In the genomic region with DNA sequence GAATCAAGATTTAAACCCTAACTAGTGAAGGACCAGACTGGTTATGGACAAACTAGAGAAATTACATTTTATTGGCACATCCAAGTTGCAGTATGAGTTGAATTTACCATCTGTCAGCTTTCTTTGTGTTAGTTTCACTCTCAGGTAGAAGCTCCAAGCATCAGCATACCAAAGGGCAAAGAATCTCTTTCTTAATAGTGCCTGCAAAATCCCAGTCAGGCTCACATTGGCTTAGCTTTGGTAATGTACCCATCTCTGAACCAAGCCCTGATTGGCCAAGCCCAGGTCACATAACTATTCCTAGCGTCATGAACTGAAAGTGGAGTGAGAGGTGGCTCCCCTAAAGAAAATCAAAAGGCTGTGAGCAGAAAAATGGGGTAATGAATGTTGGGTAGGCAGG, we compare ENCODE assay signal across 1 cellular context.
TF ChIP-seq lines count a peak whose summit lies in the region.

No MANE protein-coding gene starts in this region.

TF ChIP-seq in GM12878, 131 proteins besides CTCF, POLR2A, EP300 and RAD21 (continued from another document and continues in another):
- TF ChIP-seq SMAD5 (IDR thresholded peaks at IDR 0.05; ENCODE audit: low read depth), result no peak
- TF ChIP-seq, protein P1, sequence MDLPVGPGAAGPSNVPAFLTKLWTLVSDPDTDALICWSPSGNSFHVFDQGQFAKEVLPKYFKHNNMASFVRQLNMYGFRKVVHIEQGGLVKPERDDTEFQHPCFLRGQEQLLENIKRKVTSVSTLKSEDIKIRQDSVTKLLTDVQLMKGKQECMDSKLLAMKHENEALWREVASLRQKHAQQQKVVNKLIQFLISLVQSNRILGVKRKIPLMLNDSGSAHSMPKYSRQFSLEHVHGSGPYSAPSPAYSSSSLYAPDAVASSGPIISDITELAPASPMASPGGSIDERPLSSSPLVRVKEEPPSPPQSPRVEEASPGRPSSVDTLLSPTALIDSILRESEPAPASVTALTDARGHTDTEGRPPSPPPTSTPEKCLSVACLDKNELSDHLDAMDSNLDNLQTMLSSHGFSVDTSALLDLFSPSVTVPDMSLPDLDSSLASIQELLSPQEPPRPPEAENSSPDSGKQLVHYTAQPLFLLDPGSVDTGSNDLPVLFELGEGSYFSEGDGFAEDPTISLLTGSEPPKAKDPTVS (IDR thresholded peaks at IDR 0.05; ENCODE audit: low read depth, low read length), result no peak
- TF ChIP-seq ETV6 (conservative IDR thresholded peaks at IDR 0.05 in 1 of 2, IDR thresholded peaks at IDR 0.05 in 1 of 2; ENCODE audit: borderline replicate concordance in 1 of 2, low read depth in 1 of 2), result no peak
- TF ChIP-seq RELA (IDR thresholded peaks at IDR 0.05; ENCODE audit: borderline replicate concordance, partially characterized antibody), result no peak
- TF ChIP-seq, protein P2, sequence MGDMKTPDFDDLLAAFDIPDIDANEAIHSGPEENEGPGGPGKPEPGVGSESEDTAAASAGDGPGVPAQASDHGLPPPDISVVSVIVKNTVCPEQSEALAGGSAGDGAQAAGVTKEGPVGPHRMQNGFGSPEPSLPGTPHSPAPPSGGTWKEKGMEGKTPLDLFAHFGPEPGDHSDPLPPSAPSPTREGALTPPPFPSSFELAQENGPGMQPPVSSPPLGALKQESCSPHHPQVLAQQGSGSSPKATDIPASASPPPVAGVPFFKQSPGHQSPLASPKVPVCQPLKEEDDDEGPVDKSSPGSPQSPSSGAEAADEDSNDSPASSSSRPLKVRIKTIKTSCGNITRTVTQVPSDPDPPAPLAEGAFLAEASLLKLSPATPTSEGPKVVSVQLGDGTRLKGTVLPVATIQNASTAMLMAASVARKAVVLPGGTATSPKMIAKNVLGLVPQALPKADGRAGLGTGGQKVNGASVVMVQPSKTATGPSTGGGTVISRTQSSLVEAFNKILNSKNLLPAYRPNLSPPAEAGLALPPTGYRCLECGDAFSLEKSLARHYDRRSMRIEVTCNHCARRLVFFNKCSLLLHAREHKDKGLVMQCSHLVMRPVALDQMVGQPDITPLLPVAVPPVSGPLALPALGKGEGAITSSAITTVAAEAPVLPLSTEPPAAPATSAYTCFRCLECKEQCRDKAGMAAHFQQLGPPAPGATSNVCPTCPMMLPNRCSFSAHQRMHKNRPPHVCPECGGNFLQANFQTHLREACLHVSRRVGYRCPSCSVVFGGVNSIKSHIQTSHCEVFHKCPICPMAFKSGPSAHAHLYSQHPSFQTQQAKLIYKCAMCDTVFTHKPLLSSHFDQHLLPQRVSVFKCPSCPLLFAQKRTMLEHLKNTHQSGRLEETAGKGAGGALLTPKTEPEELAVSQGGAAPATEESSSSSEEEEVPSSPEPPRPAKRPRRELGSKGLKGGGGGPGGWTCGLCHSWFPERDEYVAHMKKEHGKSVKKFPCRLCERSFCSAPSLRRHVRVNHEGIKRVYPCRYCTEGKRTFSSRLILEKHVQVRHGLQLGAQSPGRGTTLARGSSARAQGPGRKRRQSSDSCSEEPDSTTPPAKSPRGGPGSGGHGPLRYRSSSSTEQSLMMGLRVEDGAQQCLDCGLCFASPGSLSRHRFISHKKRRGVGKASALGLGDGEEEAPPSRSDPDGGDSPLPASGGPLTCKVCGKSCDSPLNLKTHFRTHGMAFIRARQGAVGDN (IDR thresholded peaks at IDR 0.05), result peak; percentile 58; the same call in 1 of the 2 replicates
- TF ChIP-seq, protein P3, sequence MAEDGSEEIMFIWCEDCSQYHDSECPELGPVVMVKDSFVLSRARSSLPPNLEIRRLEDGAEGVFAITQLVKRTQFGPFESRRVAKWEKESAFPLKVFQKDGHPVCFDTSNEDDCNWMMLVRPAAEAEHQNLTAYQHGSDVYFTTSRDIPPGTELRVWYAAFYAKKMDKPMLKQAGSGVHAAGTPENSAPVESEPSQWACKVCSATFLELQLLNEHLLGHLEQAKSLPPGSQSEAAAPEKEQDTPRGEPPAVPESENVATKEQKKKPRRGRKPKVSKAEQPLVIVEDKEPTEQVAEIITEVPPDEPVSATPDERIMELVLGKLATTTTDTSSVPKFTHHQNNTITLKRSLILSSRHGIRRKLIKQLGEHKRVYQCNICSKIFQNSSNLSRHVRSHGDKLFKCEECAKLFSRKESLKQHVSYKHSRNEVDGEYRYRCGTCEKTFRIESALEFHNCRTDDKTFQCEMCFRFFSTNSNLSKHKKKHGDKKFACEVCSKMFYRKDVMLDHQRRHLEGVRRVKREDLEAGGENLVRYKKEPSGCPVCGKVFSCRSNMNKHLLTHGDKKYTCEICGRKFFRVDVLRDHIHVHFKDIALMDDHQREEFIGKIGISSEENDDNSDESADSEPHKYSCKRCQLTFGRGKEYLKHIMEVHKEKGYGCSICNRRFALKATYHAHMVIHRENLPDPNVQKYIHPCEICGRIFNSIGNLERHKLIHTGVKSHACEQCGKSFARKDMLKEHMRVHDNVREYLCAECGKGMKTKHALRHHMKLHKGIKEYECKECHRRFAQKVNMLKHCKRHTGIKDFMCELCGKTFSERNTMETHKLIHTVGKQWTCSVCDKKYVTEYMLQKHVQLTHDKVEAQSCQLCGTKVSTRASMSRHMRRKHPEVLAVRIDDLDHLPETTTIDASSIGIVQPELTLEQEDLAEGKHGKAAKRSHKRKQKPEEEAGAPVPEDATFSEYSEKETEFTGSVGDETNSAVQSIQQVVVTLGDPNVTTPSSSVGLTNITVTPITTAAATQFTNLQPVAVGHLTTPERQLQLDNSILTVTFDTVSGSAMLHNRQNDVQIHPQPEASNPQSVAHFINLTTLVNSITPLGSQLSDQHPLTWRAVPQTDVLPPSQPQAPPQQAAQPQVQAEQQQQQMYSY (CRISPR knock-in tag; IDR thresholded peaks at IDR 0.05), result no peak
- no peak for TF ChIP-seq ZBED1 (IDR thresholded peaks at IDR 0.05; ENCODE audit: borderline replicate concordance)
- TF ChIP-seq, protein P4, sequence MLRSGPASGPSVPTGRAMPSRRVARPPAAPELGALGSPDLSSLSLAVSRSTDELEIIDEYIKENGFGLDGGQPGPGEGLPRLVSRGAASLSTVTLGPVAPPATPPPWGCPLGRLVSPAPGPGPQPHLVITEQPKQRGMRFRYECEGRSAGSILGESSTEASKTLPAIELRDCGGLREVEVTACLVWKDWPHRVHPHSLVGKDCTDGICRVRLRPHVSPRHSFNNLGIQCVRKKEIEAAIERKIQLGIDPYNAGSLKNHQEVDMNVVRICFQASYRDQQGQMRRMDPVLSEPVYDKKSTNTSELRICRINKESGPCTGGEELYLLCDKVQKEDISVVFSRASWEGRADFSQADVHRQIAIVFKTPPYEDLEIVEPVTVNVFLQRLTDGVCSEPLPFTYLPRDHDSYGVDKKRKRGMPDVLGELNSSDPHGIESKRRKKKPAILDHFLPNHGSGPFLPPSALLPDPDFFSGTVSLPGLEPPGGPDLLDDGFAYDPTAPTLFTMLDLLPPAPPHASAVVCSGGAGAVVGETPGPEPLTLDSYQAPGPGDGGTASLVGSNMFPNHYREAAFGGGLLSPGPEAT (IDR thresholded peaks at IDR 0.05; ENCODE audit: low read depth), result peak; percentile 44; the same call in 1 of the 2 replicates
- TF ChIP-seq SMARCA5 (IDR thresholded peaks at IDR 0.05), result no peak
- no peak for TF ChIP-seq IRF4 (IDR thresholded peaks at IDR 0.05; ENCODE audit: low read depth, low read length)
- peak; percentile 70 to 73; a peak in 3 of 4 replicates for TF ChIP-seq IKZF2 (IDR thresholded peaks at IDR 0.05)
- TF ChIP-seq HDGF (IDR thresholded peaks at IDR 0.05), result no peak
- no peak for TF ChIP-seq SRF (IDR thresholded peaks at IDR 0.05; ENCODE audit: low read depth in 2 of 2, low read length in 2 of 2)
- no peak for TF ChIP-seq PAX5 (IDR thresholded peaks at IDR 0.05; ENCODE audit: borderline replicate concordance, low read depth, low read length)
- TF ChIP-seq, protein P5, sequence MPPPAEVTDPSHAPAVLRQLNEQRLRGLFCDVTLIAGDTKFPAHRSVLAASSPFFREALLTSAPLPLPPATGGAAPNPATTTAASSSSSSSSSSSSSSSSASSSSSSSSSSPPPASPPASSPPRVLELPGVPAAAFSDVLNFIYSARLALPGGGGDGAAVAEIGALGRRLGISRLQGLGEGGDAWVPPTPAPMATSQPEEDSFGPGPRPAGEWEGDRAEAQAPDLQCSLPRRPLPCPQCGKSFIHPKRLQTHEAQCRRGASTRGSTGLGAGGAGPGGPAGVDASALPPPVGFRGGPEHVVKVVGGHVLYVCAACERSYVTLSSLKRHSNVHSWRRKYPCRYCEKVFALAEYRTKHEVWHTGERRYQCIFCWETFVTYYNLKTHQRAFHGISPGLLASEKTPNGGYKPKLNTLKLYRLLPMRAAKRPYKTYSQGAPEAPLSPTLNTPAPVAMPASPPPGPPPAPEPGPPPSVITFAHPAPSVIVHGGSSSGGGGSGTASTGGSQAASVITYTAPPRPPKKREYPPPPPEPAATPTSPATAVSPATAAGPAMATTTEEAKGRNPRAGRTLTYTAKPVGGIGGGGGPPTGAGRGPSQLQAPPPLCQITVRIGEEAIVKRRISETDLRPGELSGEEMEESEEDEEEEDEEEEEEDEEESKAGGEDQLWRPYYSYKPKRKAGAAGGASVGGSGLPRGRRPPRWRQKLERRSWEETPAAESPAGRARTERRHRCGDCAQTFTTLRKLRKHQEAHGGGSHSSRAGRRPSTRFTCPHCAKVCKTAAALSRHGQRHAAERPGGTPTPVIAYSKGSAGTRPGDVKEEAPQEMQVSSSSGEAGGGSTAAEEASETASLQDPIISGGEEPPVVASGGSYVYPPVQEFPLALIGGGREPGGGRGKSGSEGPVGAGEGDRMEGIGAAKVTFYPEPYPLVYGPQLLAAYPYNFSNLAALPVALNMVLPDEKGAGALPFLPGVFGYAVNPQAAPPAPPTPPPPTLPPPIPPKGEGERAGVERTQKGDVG (CRISPR knock-in tag; IDR thresholded peaks at IDR 0.05), result no peak
- no peak for TF ChIP-seq POU2F2 (IDR thresholded peaks at IDR 0.05; ENCODE audit: borderline replicate concordance, low read depth, low read length)
- TF ChIP-seq ZSCAN29 (IDR thresholded peaks at IDR 0.05), result no peak
- TF ChIP-seq TCF12 (IDR thresholded peaks at IDR 0.05; ENCODE audit: low read depth, low read length), result no peak
- no peak for TF ChIP-seq CBX5 (IDR thresholded peaks at IDR 0.05; ENCODE audit: low read depth)
- TF ChIP-seq, protein P6, sequence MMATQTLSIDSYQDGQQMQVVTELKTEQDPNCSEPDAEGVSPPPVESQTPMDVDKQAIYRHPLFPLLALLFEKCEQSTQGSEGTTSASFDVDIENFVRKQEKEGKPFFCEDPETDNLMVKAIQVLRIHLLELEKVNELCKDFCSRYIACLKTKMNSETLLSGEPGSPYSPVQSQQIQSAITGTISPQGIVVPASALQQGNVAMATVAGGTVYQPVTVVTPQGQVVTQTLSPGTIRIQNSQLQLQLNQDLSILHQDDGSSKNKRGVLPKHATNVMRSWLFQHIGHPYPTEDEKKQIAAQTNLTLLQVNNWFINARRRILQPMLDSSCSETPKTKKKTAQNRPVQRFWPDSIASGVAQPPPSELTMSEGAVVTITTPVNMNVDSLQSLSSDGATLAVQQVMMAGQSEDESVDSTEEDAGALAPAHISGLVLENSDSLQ (IDR thresholded peaks at IDR 0.05), result 0 out of 2 replicates have a peak, but pooled peaks have one; percentile 13
- TF ChIP-seq, protein P7, sequence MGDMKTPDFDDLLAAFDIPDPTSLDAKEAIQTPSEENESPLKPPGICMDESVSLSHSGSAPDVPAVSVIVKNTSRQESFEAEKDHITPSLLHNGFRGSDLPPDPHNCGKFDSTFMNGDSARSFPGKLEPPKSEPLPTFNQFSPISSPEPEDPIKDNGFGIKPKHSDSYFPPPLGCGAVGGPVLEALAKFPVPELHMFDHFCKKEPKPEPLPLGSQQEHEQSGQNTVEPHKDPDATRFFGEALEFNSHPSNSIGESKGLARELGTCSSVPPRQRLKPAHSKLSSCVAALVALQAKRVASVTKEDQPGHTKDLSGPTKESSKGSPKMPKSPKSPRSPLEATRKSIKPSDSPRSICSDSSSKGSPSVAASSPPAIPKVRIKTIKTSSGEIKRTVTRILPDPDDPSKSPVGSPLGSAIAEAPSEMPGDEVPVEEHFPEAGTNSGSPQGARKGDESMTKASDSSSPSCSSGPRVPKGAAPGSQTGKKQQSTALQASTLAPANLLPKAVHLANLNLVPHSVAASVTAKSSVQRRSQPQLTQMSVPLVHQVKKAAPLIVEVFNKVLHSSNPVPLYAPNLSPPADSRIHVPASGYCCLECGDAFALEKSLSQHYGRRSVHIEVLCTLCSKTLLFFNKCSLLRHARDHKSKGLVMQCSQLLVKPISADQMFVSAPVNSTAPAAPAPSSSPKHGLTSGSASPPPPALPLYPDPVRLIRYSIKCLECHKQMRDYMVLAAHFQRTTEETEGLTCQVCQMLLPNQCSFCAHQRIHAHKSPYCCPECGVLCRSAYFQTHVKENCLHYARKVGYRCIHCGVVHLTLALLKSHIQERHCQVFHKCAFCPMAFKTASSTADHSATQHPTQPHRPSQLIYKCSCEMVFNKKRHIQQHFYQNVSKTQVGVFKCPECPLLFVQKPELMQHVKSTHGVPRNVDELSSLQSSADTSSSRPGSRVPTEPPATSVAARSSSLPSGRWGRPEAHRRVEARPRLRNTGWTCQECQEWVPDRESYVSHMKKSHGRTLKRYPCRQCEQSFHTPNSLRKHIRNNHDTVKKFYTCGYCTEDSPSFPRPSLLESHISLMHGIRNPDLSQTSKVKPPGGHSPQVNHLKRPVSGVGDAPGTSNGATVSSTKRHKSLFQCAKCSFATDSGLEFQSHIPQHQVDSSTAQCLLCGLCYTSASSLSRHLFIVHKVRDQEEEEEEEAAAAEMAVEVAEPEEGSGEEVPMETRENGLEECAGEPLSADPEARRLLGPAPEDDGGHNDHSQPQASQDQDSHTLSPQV (IDR thresholded peaks at IDR 0.05), result 0 out of 2 replicates have a peak, but pooled peaks have one; percentile 5
- TF ChIP-seq ESRRA (IDR thresholded peaks at IDR 0.05; ENCODE audit: low read length), result no peak
- no peak for TF ChIP-seq CHD1 (IDR thresholded peaks at IDR 0.05; ENCODE audit: low read depth, low read length)
- no peak for TF ChIP-seq MYB (IDR thresholded peaks at IDR 0.05; ENCODE audit: borderline replicate concordance, low read depth, low read length)
- TF ChIP-seq SIN3A (IDR thresholded peaks at IDR 0.05; ENCODE audit: low read depth, low read length), result no peak
- TF ChIP-seq JUNB (IDR thresholded peaks at IDR 0.05), result no peak
- TF ChIP-seq FOXK2 (IDR thresholded peaks at IDR 0.05), result no peak
- TF ChIP-seq BMI1 (IDR thresholded peaks at IDR 0.05; ENCODE audit: borderline replicate concordance), result no peak
- no peak for TF ChIP-seq CHD4 (IDR thresholded peaks at IDR 0.05)
- TF ChIP-seq NFYA (IDR thresholded peaks at IDR 0.05; ENCODE audit: borderline replicate concordance, low read depth, low read length), result no peak
- no peak for TF ChIP-seq RFX5 (IDR thresholded peaks at IDR 0.05; ENCODE audit: low read depth, low read length)
- TF ChIP-seq GABPA (IDR thresholded peaks at IDR 0.05; ENCODE audit: low read depth), result no peak
- no peak for TF ChIP-seq SPI1 (IDR thresholded peaks at IDR 0.05; ENCODE audit: borderline replicate concordance, insufficient read depth, low read depth, low read length)
- TF ChIP-seq PML (IDR thresholded peaks at IDR 0.05; ENCODE audit: low read length), result no peak
- TF ChIP-seq CEBPB (IDR thresholded peaks at IDR 0.05; ENCODE audit: borderline replicate concordance in 1 of 2, low read depth in 2 of 2, low read length in 2 of 2), result no peak
- TF ChIP-seq NBN (IDR thresholded peaks at IDR 0.05), result peak; percentile 57; the same call in 1 of the 2 replicates
- no peak for TF ChIP-seq CBX3 (IDR thresholded peaks at IDR 0.05; ENCODE audit: borderline replicate concordance, low read depth)
- TF ChIP-seq, protein P8, sequence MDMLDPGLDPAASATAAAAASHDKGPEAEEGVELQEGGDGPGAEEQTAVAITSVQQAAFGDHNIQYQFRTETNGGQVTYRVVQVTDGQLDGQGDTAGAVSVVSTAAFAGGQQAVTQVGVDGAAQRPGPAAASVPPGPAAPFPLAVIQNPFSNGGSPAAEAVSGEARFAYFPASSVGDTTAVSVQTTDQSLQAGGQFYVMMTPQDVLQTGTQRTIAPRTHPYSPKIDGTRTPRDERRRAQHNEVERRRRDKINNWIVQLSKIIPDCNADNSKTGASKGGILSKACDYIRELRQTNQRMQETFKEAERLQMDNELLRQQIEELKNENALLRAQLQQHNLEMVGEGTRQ (IDR thresholded peaks at IDR 0.05; ENCODE audit: borderline replicate concordance, low read depth, low read length), result no peak
- no peak for TF ChIP-seq YBX1 (IDR thresholded peaks at IDR 0.05)
- no peak for TF ChIP-seq SMAD1 (IDR thresholded peaks at IDR 0.05; ENCODE audit: low read depth, partially characterized antibody)
